In the genomic region with DNA sequence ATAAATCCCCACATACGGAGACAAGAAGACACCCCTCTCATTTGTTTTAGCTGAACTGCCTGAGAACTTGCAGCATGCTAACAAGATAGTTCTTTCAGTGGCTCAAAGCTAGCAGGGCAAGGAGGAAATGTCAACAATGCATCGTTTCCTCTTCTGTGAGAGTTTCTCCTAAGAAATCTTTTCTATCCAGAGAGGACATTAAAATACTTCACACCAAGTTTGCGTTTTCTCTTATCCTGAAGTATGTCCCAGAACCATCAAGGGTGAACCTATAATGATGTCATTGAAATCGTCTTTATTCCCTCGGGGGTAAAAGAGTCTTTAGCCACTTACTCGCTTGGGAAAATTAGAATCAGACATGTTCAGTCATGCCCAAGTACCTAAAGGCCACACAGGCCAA, we compare ENCODE assay signal across 26 cellular contexts.
A peak's percentile ranks its signal among the peaks of the same experiment; 100 is the strongest.
DNase-seq lines count a peak whose midpoint lies in the region; ATAC-seq, FAIRE-seq and TF ChIP-seq lines count a peak whose summit lies in the region.
"Had no signal": no experiment of that assay in that cellular context is flagged by ENCODE, and none has a peak within 500 bp of the region (broad histone marks: within the 10 kb centered on the region; RNA-seq: fewer than 3 reads in every experiment).

No MANE protein-coding gene starts in this region.

- H3K4me3 ChIP-seq in A549 (no peak overlapping the region), HUES6 (ENCODE audit: low read depth, low read length) (no peak overlapping the region; the same call in 1 of the 2 replicates), cardiac fibroblast (replicated peaks in 1 of 2; ENCODE audit: low read depth in 2 of 2, low read length in 2 of 2) (no peak overlapping the region), transverse colon (no peak overlapping the region)
- H3K4me3 ChIP-seq: esophagus squamous epithelium, heart right ventricle, tibial nerve had no signal

- in situ Hi-C loops in transverse colon (cut with MboI; ENCODE audit: low pct_ligation_motif_present in 1 of 4, low pct_unique_long_range_greater_than_20kb in 1 of 4, low sequenced_read_pairs in 3 of 4) = no loop called here

- peak overlapping the region; percentile 30 to 71; a peak in 4 of 6 replicates for H3K27ac ChIP-seq in A549
- H3K27ac ChIP-seq in HUES6 (ENCODE audit: low read depth, low read length) = peak overlapping the region; percentile 7; the same call in 1 of the 2 replicates
- H3K27ac ChIP-seq in transverse colon = no peak overlapping the region
- H3K27ac ChIP-seq: tibial nerve had no signal

- ATAC-seq in A549 = no peak
- ATAC-seq in naive thymus-derived CD8-positive, alpha-beta T cell = no peak
- ATAC-seq: activated CD8-positive, alpha-beta T cell treated with anti-CD3 and anti-CD28 coated beads, Interleukin-2, amount 10 ng/mL, durations not matched to agents 7 days and 5 days; activated T-cell treated with anti-CD3 and anti-CD28 coated beads, Interleukin-2, amount 50 U/mL, for 72 hours; stimulated activated naive B cell treated with anti-CD40 and anti-IgM and Interleukin-4, amounts not matched to agents 10 μg/mL and 1 μg/mL and 100 μg/mL, for 72 hours had no signal

- TF ChIP-seq CTCF in A549 (IDR thresholded peaks at IDR 0.05) (no peak), cardiac fibroblast (IDR thresholded peaks at IDR 0.05; ENCODE audit: low read depth, low read length) (no peak), transverse colon (IDR thresholded peaks at IDR 0.05) (no peak)

- no peak overlapping the region for H3K27ac Mint-ChIP-seq in activated naive CD4-positive, alpha-beta T cell treated with anti-CD3 and anti-CD28 coated beads for 36 hours
- H3K27ac Mint-ChIP-seq in naive thymus-derived CD8-positive, alpha-beta T cell = no peak overlapping the region
- H3K27ac Mint-ChIP-seq: activated B cell treated with CpG ODN at 0.5 μM for 24 hours; activated CD8-positive, alpha-beta T cell treated with anti-CD3 and anti-CD28 coated beads, Interleukin-2, amount 10 ng/mL, durations not matched to agents 7 days and 5 days; activated naive CD8-positive, alpha-beta T cell treated with anti-CD3 and anti-CD28 coated beads, Interleukin-2, amount 10 ng/mL, durations not matched to agents 7 days and 5 days; activated T-cell treated with anti-CD3 and anti-CD28 coated beads, Interleukin-2, amount 50 U/mL, for 72 hours; CD4-positive, alpha-beta memory T cell; nephron; stimulated activated naive B cell treated with anti-CD40 and anti-IgM and Interleukin-4, amounts not matched to agents 10 μg/mL and 1 μg/mL and 100 μg/mL, for 72 hours had no signal

- H3K4me3 Mint-ChIP-seq in activated naive CD4-positive, alpha-beta T cell treated with anti-CD3 and anti-CD28 coated beads for 36 hours = no peak overlapping the region
- no peak overlapping the region for H3K4me3 Mint-ChIP-seq in naive thymus-derived CD8-positive, alpha-beta T cell
- H3K4me3 Mint-ChIP-seq: activated B cell treated with CpG ODN at 0.5 μM for 24 hours; activated CD8-positive, alpha-beta T cell treated with anti-CD3 and anti-CD28 coated beads, Interleukin-2, amount 10 ng/mL, durations not matched to agents 7 days and 5 days; activated naive CD8-positive, alpha-beta T cell treated with anti-CD3 and anti-CD28 coated beads, Interleukin-2, amount 10 ng/mL, durations not matched to agents 7 days and 5 days; activated T-cell treated with anti-CD3 and anti-CD28 coated beads, Interleukin-2, amount 50 U/mL, for 72 hours; CD4-positive, alpha-beta memory T cell; nephron; stimulated activated naive B cell treated with anti-CD40 and anti-IgM and Interleukin-4, amounts not matched to agents 10 μg/mL and 1 μg/mL and 100 μg/mL, for 72 hours had no signal

- intact Hi-C loops in activated naive CD4-positive, alpha-beta T cell treated with anti-CD3 and anti-CD28 coated beads for 36 hours (cut with micrococcal nuclease) = no loop called here
- intact Hi-C loops in transverse colon (cut with DNase I; ENCODE audit: low total_unique reads) = no loop called here

- no peak overlapping the region for H3K4me2 ChIP-seq in A549

- peaks cover 28% of the 10 kb centered on the region for H3K4me1 Mint-ChIP-seq in activated naive CD4-positive, alpha-beta T cell treated with anti-CD3 and anti-CD28 coated beads for 36 hours (ENCODE audit: low read depth)
- H3K4me1 Mint-ChIP-seq in naive thymus-derived CD8-positive, alpha-beta T cell = peaks cover 0 to 4% (median 1%) of the 10 kb centered on the region in 4 donors
- H3K4me1 Mint-ChIP-seq: activated B cell treated with CpG ODN at 0.5 μM for 24 hours had no signal

- H3K27me3 Mint-ChIP-seq in activated naive CD4-positive, alpha-beta T cell treated with anti-CD3 and anti-CD28 coated beads for 36 hours (ENCODE audit: low read depth) = peaks cover 10% of the 10 kb centered on the region
- H3K27me3 Mint-ChIP-seq in naive thymus-derived CD8-positive, alpha-beta T cell = peaks cover 0 to 7% (median 1%) of the 10 kb centered on the region in 5 donors
- H3K27me3 Mint-ChIP-seq: activated naive CD8-positive, alpha-beta T cell treated with anti-CD3 and anti-CD28 coated beads, Interleukin-2, amount 10 ng/mL, durations not matched to agents 7 days and 5 days had no signal

- no peak overlapping the region for H3K9ac ChIP-seq in HUES6 (ENCODE audit: low read length)

- H3K36me3 Mint-ChIP-seq in activated naive CD4-positive, alpha-beta T cell treated with anti-CD3 and anti-CD28 coated beads for 36 hours (ENCODE audit: low read depth) = no peaks in the 10 kb centered on the region
- H3K36me3 Mint-ChIP-seq in naive thymus-derived CD8-positive, alpha-beta T cell = no peaks in the 10 kb centered on the region
- H3K36me3 Mint-ChIP-seq: activated naive CD8-positive, alpha-beta T cell treated with anti-CD3 and anti-CD28 coated beads, Interleukin-2, amount 10 ng/mL, durations not matched to agents 7 days and 5 days; CD4-positive, alpha-beta memory T cell; stimulated activated naive B cell treated with anti-CD40 and anti-IgM and Interleukin-4, amounts not matched to agents 10 μg/mL and 1 μg/mL and 100 μg/mL, for 72 hours had no signal

- no peaks in the 10 kb centered on the region for H3K27me3 ChIP-seq in HUES6 (ENCODE audit: control insufficient read depth, insufficient read depth, low read length)
- no peaks in the 10 kb centered on the region for H3K27me3 ChIP-seq in transverse colon
- H3K27me3 ChIP-seq: esophagus squamous epithelium, heart right ventricle, tibial nerve had no signal

- POLR2A ChIA-PET in A549 (lab: Yijun Ruan, JAX) = no interaction called here
- POLR2A ChIA-PET in naive thymus-derived CD8-positive, alpha-beta T cell (lab: Charles Lee) = no interaction called here

- TF ChIP-seq RAD21 in A549 (conservative IDR thresholded peaks at IDR 0.05 in 1 of 2, IDR thresholded peaks at IDR 0.05 in 1 of 2) = no peak

- WGBS in A549 (ENCODE audit: missing lambda C conversion rate) = 82% methylated on average over 6 of the region's 6 CpGs
- 72 to 80% methylated on average over 6 of the region's 6 CpGs for WGBS in transverse colon (ENCODE audit: low coverage in 1 of 2), 2 donors

- TF ChIP-seq POLR2A in A549 (IDR thresholded peaks at IDR 0.05; ENCODE audit: low read length) = no peak
- no peak for TF ChIP-seq POLR2A in transverse colon (IDR thresholded peaks at IDR 0.05)

- H3K9me3 ChIP-seq in A549 = no peaks in the 10 kb centered on the region
- H3K9me3 ChIP-seq in HUES6 (ENCODE audit: control insufficient read depth, insufficient read depth, low read depth, low read length) = no peaks in the 10 kb centered on the region
- no peaks in the 10 kb centered on the region for H3K9me3 ChIP-seq in transverse colon
- H3K9me3 ChIP-seq: esophagus squamous epithelium, heart right ventricle, tibial nerve had no signal

- TF ChIP-seq EP300 in A549 (IDR thresholded peaks at IDR 0.05) = no peak
- no peak for TF ChIP-seq EP300 in transverse colon (IDR thresholded peaks at IDR 0.05; ENCODE audit: low read depth)

- H3K4me1 ChIP-seq in A549 = peaks cover 53% of the 10 kb centered on the region
- peaks cover 44% of the 10 kb centered on the region for H3K4me1 ChIP-seq in HUES6 (ENCODE audit: control insufficient read depth, insufficient read depth, low read length)
- peaks cover 0 to 6% (median 3%) of the 10 kb centered on the region in 4 donors for H3K4me1 ChIP-seq in transverse colon

- CTCF ChIA-PET in A549 (lab: Yijun Ruan, JAX) = interaction anchor here (1.4 kb wide), 1 partner anchor 18 kb away, joined by 4 read pairs; no protein-coding TSS in a partner anchor
- CTCF ChIA-PET in activated naive CD4-positive, alpha-beta T cell treated with anti-CD3 and anti-CD28 coated beads for 36 hours (lab: Charles Lee) = interaction anchor here (0.6 kb wide), 1 partner anchor 691 kb away, joined by 3 read pairs; no protein-coding TSS in a partner anchor

- no peaks in the 10 kb centered on the region for H3K9me3 Mint-ChIP-seq in activated naive CD4-positive, alpha-beta T cell treated with anti-CD3 and anti-CD28 coated beads for 36 hours
- no peaks in the 10 kb centered on the region for H3K9me3 Mint-ChIP-seq in naive thymus-derived CD8-positive, alpha-beta T cell
- H3K9me3 Mint-ChIP-seq: activated B cell treated with CpG ODN at 0.5 μM for 24 hours; activated naive CD8-positive, alpha-beta T cell treated with anti-CD3 and anti-CD28 coated beads, Interleukin-2, amount 10 ng/mL, durations not matched to agents 7 days and 5 days; activated T-cell treated with anti-CD3 and anti-CD28 coated beads, Interleukin-2, amount 50 U/mL, for 72 hours; CD4-positive, alpha-beta memory T cell; nephron; stimulated activated naive B cell treated with anti-CD40 and anti-IgM and Interleukin-4, amounts not matched to agents 10 μg/mL and 1 μg/mL and 100 μg/mL, for 72 hours had no signal

- H3K36me3 ChIP-seq in HUES6 (ENCODE audit: control insufficient read depth, insufficient read depth, low read length) (no peaks in the 10 kb centered on the region), transverse colon (no peaks in the 10 kb centered on the region)
- H3K36me3 ChIP-seq: esophagus squamous epithelium, heart right ventricle, tibial nerve had no signal

- DNase-seq in A549 (ENCODE audit: low read depth in 1 of 2, low spot score in 1 of 2) (no peak), cardiac fibroblast (ENCODE audit: low read depth in 2 of 2) (peak; percentile 29 to 55), iPS-NIHi7 (ENCODE audit: extremely low spot score) (peak; percentile 23), NCI-H1694 treated with DMSO at 0.1 percent for 48 hours (lab: John Stamatoyannopoulos, UW) (no peak), transverse colon (no peak)
- no peak for DNase-seq in activated naive CD4-positive, alpha-beta T cell treated with anti-CD3 and anti-CD28 coated beads for 36 hours
- no peak for DNase-seq in naive thymus-derived CD8-positive, alpha-beta T cell
- DNase-seq: activated B cell treated with CpG ODN at 0.5 μM for 24 hours; activated CD8-positive, alpha-beta T cell treated with anti-CD3 and anti-CD28 coated beads, Interleukin-2, amount 10 ng/mL, durations not matched to agents 7 days and 5 days; activated naive CD8-positive, alpha-beta T cell treated with anti-CD3 and anti-CD28 coated beads, Interleukin-2, amount 10 ng/mL, durations not matched to agents 7 days and 5 days; activated T-cell treated with anti-CD3 and anti-CD28 coated beads, Interleukin-2, amount 50 U/mL, for 72 hours; CD4-positive, alpha-beta memory T cell; DMS79; esophagus squamous epithelium; heart right ventricle; MV-4-11; NCI-H2107; NCI-H524 treated with DMSO at 0.1 percent for 48 hours; SHP77; stimulated activated CD4-positive, alpha-beta T cell treated with anti-CD3 and anti-CD28 coated beads, Interleukin-15, amount 100 ng/mL, for 24 hours; stimulated activated naive B cell treated with anti-CD40 and anti-IgM and Interleukin-4, amounts not matched to agents 10 μg/mL and 1 μg/mL and 100 μg/mL, for 72 hours; T-helper 2 cell had no signal

- no peak for FAIRE-seq in A549 (lab: Jason Lieb, UNC)
- FAIRE-seq: islet of Langerhans had no signal

Comparison
In these comparisons a context has a peak if more than half of its experiments do, and no peak if none do; other contexts are left out.
1. DNase-seq: peak in cardiac fibroblast (2 of 2) and iPS-NIHi7 (single experiment); none in A549 (0 of 2), NCI-H1694 treated with DMSO at 0.1 percent for 48 hours (single experiment), activated naive CD4-positive, alpha-beta T cell treated with anti-CD3 and anti-CD28 coated beads for 36 hours (single experiment), naive thymus-derived CD8-positive, alpha-beta T cell (0 of 10) and transverse colon (single experiment).
2. H3K27ac ChIP-seq: peak in A549 (2 of 2) and HUES6 (single experiment); none in transverse colon (0 of 4).